ENCODE assay signal across 13 cellular contexts in the genomic region with DNA sequence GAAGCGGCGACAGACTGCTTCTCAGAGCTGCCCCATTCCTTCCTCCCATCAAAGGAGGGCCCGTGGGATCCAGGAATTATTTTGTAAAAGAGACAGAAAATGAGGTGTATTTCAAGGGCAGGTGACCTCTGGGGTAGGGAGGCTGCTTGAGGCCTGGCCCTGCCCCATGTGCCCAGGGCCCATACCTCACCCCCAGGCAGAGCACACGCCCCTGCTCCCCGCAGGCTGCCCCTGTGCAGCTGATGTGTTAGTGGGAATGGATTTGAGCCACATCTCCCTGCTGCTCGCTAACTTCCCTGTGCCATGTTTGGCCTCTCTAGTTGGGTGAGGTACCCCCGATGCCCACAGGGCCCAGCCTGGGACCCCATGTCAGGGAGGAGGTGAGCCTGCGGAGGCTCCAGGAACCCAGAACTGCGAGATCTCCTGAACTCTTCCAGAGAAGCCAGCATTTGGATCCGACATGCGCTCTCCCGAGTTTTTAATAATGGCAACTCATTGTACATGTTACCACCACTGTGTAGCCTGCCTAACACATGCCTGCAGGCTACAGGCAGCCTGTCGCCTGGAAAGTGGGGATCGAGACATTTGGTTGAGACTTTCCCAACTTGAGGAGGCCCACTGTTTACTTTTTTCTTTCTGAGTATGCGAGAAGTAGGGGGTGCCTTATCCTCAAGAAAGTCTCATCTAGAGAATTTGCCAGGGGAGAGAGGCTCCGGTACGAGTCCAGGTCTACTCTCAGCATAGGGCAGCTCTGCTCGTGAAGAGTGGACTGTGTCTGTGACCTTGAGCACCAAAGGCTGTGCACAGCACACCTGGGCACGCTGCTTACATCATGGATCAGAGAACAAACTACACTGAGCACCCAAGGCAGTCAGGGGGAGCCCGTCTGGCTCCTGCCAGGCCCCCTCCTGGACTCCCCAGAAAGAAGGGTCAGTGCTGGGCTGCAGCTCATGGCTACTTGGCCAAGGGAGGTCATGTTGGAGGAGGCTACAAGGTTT.
"Had no signal": no experiment of that assay in that cellular context is flagged by ENCODE, and none has a peak within 500 bp of the region (broad histone marks: within the 10 kb centered on the region; RNA-seq: fewer than 3 reads in every experiment).

No MANE protein-coding gene starts in this region.

- ATAC-seq: activated CD4-positive, alpha-beta T cell treated with anti-CD3 and anti-CD28 coated beads for 36 hours; activated CD8-positive, alpha-beta T cell treated with anti-CD3 and anti-CD28 coated beads for 36 hours; activated T-cell treated with anti-CD3 and anti-CD28 coated beads, Interleukin-2, amount 50 U/mL, for 72 hours; natural killer cell had no signal

- H3K36me3 ChIP-seq: thoracic aorta had no signal

- DNase-seq: activated CD4-positive, alpha-beta T cell treated with anti-CD3 and anti-CD28 coated beads for 36 hours; activated CD8-positive, alpha-beta memory T cell treated with anti-CD3 and anti-CD28 coated beads, Interleukin-2, amount 50 U/mL, for 4 hours; activated CD8-positive, alpha-beta T cell treated with anti-CD3 and anti-CD28 coated beads for 36 hours; activated naive CD4-positive, alpha-beta T cell treated with anti-CD3 and anti-CD28 coated beads for 36 hours; activated T-cell treated with anti-CD3 and anti-CD28 coated beads, Interleukin-2, amount 50 U/mL, for 72 hours; central memory CD4-positive, alpha-beta T cell; dermis blood vessel endothelial cell; natural killer cell; stimulated activated CD4-positive, alpha-beta T cell treated with anti-CD3 and anti-CD28 coated beads, Interleukin-4, amount 100 ng/mL, for 1 hour; stimulated activated CD8-positive, alpha-beta memory T cell treated with anti-CD3 and anti-CD28 coated beads, Interleukin-4, amount 100 ng/mL, for 48 hours; T-helper 1 cell had no signal

- H3K4me3 ChIP-seq: thoracic aorta had no signal

- H3K9me3 ChIP-seq: thoracic aorta had no signal

- H3K27ac ChIP-seq: thoracic aorta, VCaP had no signal
